Comparison of ENCODE assay signal across 1 cellular context in the genomic region with DNA sequence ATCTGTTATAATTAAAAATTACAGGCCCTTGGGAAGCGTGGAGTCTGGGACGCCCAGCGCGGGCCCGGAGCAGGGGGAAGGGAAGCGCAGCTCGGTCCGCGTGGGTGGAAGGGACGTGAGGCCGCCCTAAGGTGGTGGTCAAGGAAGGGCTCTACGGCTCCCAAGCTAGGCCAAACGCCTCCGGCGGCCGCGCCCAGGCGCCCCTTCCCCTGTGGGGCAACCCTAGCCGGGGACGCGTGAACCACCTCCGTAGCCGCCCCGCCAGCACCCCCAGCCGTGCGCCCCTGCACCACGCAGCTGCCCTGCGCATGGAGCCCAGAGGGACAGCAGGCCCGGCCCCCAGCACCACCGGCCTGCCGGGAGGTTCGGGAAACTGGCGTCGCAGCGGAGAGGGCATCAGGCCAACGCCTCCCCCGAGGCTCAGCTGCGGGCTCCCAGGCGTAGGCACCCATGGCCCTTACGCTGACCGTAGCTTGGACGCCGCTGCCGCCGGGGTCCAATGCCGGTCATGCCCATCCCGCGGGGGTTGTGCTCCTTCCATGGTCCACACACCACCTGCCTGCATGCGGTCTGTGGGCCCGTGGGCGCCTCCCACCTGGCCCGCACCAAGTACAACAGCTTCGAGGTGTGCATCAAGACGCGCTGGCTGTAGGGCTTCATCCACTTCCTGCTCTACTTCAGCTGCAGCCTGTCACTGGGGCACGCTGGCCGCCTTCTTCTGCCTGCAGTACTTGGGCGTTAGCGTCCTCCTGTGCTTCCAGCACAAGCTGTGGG.
TF ChIP-seq lines count a peak whose summit lies in the region.

No MANE protein-coding gene starts in this region.

TF ChIP-seq in GM12878, 131 proteins besides CTCF, POLR2A, EP300 and RAD21 (continued from another document):
- TF ChIP-seq ZNF592 (IDR thresholded peaks at IDR 0.05), result no peak
- TF ChIP-seq BCL11A (IDR thresholded peaks at IDR 0.05; ENCODE audit: low read depth, low read length), result no peak
- TF ChIP-seq TCF7 (IDR thresholded peaks at IDR 0.05; ENCODE audit: borderline replicate concordance), result no peak
- no peak for TF ChIP-seq BRCA1 (IDR thresholded peaks at IDR 0.05; ENCODE audit: low read depth, low read length)
- TF ChIP-seq PAX5 (IDR thresholded peaks at IDR 0.05; ENCODE audit: borderline replicate concordance, low read depth, low read length), result no peak
- no peak for TF ChIP-seq ZSCAN29 (IDR thresholded peaks at IDR 0.05)
- no peak for TF ChIP-seq JUNB (IDR thresholded peaks at IDR 0.05)
- TF ChIP-seq ETV6 (conservative IDR thresholded peaks at IDR 0.05 in 1 of 2, IDR thresholded peaks at IDR 0.05 in 1 of 2; ENCODE audit: borderline replicate concordance in 1 of 2, low read depth in 1 of 2), result no peak
- TF ChIP-seq CHD4 (IDR thresholded peaks at IDR 0.05), result no peak
- TF ChIP-seq HDAC6 (IDR thresholded peaks at IDR 0.05; ENCODE audit: unreplicated experiment), result no peak
- TF ChIP-seq BHLHE40 (IDR thresholded peaks at IDR 0.05; ENCODE audit: borderline replicate concordance in 1 of 2, low read depth in 2 of 2, low read length in 1 of 2), result no peak
